1 cellular context compared by ENCODE assay signal in the genomic region with DNA sequence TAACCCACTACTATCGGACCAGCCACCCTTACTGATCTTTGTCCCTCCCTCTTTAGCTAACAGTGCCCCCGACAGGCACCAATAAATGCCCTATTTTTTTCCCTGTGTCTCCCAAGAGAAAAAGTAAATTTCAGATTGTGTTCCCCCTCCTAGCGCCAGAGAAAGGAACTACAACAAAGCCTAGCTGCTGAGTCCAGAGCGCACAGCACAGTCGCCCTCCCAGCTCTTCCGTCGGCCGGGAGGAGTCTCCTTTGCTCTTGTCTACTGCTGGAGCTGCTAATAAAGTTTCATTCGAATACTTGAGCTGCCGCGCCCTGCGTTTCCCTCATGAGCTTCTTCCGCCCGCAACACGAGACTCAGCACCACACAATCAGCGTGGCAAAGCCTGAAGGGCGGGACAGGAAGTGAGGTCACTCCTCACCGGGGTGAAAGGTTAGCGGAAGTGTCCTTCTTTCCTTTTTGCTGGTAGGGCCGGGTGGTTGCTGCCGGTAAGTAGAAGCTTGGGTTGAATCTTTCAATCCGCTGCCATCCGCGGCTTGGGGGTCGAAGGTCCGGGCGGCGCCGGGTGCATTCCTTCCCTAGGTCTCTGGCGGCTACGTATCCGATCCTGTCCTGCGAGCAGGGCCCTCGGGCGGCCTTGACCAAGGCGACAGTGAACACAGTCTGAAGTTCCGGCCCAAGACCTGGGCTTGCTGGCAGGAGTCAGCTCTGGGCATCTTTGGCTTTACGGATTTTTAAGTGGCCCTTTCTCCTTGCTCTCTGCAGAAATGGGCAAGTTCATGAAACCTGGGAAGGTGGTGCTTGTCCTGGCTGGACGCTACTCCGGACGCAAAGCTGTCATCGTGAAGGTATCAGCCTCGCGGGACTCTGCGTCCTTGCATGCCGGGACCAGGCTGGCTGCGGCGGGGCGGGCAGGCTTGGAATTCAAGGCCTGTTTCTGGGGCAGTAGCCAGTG.
TF ChIP-seq lines count a peak whose summit lies in the region.

A gene (plus strand): TSS at position 436 of the 955 bp plus-strand sequence. CDS start 332 bp downstream, at position 768.

TF ChIP-seq in HEK293, 187 proteins besides CTCF, POLR2A, EP300 and RAD21 (continued from another document and continues in another):
- TF ChIP-seq, protein P1, sequence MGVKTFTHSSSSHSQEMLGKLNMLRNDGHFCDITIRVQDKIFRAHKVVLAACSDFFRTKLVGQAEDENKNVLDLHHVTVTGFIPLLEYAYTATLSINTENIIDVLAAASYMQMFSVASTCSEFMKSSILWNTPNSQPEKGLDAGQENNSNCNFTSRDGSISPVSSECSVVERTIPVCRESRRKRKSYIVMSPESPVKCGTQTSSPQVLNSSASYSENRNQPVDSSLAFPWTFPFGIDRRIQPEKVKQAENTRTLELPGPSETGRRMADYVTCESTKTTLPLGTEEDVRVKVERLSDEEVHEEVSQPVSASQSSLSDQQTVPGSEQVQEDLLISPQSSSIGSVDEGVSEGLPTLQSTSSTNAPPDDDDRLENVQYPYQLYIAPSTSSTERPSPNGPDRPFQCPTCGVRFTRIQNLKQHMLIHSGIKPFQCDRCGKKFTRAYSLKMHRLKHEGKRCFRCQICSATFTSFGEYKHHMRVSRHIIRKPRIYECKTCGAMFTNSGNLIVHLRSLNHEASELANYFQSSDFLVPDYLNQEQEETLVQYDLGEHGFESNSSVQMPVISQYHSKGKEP (tag by site-specific recombination; IDR thresholded peaks at IDR 0.05): peak; percentile 91
- TF ChIP-seq, protein P2, sequence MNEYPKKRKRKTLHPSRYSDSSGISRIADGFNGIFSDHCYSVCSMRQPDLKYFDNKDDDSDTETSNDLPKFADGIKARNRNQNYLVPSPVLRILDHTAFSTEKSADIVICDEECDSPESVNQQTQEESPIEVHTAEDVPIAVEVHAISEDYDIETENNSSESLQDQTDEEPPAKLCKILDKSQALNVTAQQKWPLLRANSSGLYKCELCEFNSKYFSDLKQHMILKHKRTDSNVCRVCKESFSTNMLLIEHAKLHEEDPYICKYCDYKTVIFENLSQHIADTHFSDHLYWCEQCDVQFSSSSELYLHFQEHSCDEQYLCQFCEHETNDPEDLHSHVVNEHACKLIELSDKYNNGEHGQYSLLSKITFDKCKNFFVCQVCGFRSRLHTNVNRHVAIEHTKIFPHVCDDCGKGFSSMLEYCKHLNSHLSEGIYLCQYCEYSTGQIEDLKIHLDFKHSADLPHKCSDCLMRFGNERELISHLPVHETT (tag by site-specific recombination; IDR thresholded peaks at IDR 0.05): peak; percentile 99
- TF ChIP-seq ZNF776 (tag by site-specific recombination; IDR thresholded peaks at IDR 0.05; ENCODE audit: borderline replicate concordance) (no peak), ZNF324 (tag by site-specific recombination; IDR thresholded peaks at IDR 0.05) (peak; percentile 100), TCF7L2 (IDR thresholded peaks at IDR 0.05; ENCODE audit: borderline replicate concordance, low read depth, low read length) (no peak; the same call in 1 of the 2 replicates), ZNF514 (tag by site-specific recombination; IDR thresholded peaks at IDR 0.05) (no peak), ZNF701 (tag by site-specific recombination; IDR thresholded peaks at IDR 0.05) (no peak), ZNF549 (tag by site-specific recombination; IDR thresholded peaks at IDR 0.05) (no peak), ZNF302 (tag by site-specific recombination; IDR thresholded peaks at IDR 0.05; ENCODE audit: low read depth) (0 out of 2 replicates have a peak, but pooled peaks have one; percentile 47), ZIC2 (tag by site-specific recombination; IDR thresholded peaks at IDR 0.05) (peak; percentile 62), ZNF366 (tag by site-specific recombination; conservative IDR thresholded peaks at IDR 0.05) (peak; percentile 93), ZNF610 (tag by site-specific recombination; IDR thresholded peaks at IDR 0.05; ENCODE audit: borderline replicate concordance) (peak; percentile 86), BCL11A (tag by site-specific recombination; IDR thresholded peaks at IDR 0.05; ENCODE audit: low read depth) (peak; percentile 78), ZBTB48 (tag by site-specific recombination; IDR thresholded peaks at IDR 0.05) (peak; percentile 38; the same call in 1 of the 2 replicates)
- TF ChIP-seq, protein P3, sequence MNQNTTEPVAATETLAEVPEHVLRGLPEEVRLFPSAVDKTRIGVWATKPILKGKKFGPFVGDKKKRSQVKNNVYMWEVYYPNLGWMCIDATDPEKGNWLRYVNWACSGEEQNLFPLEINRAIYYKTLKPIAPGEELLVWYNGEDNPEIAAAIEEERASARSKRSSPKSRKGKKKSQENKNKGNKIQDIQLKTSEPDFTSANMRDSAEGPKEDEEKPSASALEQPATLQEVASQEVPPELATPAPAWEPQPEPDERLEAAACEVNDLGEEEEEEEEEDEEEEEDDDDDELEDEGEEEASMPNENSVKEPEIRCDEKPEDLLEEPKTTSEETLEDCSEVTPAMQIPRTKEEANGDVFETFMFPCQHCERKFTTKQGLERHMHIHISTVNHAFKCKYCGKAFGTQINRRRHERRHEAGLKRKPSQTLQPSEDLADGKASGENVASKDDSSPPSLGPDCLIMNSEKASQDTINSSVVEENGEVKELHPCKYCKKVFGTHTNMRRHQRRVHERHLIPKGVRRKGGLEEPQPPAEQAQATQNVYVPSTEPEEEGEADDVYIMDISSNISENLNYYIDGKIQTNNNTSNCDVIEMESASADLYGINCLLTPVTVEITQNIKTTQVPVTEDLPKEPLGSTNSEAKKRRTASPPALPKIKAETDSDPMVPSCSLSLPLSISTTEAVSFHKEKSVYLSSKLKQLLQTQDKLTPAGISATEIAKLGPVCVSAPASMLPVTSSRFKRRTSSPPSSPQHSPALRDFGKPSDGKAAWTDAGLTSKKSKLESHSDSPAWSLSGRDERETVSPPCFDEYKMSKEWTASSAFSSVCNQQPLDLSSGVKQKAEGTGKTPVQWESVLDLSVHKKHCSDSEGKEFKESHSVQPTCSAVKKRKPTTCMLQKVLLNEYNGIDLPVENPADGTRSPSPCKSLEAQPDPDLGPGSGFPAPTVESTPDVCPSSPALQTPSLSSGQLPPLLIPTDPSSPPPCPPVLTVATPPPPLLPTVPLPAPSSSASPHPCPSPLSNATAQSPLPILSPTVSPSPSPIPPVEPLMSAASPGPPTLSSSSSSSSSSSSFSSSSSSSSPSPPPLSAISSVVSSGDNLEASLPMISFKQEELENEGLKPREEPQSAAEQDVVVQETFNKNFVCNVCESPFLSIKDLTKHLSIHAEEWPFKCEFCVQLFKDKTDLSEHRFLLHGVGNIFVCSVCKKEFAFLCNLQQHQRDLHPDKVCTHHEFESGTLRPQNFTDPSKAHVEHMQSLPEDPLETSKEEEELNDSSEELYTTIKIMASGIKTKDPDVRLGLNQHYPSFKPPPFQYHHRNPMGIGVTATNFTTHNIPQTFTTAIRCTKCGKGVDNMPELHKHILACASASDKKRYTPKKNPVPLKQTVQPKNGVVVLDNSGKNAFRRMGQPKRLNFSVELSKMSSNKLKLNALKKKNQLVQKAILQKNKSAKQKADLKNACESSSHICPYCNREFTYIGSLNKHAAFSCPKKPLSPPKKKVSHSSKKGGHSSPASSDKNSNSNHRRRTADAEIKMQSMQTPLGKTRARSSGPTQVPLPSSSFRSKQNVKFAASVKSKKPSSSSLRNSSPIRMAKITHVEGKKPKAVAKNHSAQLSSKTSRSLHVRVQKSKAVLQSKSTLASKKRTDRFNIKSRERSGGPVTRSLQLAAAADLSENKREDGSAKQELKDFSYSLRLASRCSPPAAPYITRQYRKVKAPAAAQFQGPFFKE (tag by site-specific recombination; IDR thresholded peaks at IDR 0.05; ENCODE audit: borderline replicate concordance): no peak
- TF ChIP-seq, protein P4, sequence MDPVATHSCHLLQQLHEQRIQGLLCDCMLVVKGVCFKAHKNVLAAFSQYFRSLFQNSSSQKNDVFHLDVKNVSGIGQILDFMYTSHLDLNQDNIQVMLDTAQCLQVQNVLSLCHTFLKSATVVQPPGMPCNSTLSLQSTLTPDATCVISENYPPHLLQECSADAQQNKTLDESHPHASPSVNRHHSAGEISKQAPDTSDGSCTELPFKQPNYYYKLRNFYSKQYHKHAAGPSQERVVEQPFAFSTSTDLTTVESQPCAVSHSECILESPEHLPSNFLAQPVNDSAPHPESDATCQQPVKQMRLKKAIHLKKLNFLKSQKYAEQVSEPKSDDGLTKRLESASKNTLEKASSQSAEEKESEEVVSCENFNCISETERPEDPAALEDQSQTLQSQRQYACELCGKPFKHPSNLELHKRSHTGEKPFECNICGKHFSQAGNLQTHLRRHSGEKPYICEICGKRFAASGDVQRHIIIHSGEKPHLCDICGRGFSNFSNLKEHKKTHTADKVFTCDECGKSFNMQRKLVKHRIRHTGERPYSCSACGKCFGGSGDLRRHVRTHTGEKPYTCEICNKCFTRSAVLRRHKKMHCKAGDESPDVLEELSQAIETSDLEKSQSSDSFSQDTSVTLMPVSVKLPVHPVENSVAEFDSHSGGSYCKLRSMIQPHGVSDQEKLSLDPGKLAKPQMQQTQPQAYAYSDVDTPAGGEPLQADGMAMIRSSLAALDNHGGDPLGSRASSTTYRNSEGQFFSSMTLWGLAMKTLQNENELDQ (tag by site-specific recombination; IDR thresholded peaks at IDR 0.05; ENCODE audit: low read depth): no peak
- TF ChIP-seq, protein P5, sequence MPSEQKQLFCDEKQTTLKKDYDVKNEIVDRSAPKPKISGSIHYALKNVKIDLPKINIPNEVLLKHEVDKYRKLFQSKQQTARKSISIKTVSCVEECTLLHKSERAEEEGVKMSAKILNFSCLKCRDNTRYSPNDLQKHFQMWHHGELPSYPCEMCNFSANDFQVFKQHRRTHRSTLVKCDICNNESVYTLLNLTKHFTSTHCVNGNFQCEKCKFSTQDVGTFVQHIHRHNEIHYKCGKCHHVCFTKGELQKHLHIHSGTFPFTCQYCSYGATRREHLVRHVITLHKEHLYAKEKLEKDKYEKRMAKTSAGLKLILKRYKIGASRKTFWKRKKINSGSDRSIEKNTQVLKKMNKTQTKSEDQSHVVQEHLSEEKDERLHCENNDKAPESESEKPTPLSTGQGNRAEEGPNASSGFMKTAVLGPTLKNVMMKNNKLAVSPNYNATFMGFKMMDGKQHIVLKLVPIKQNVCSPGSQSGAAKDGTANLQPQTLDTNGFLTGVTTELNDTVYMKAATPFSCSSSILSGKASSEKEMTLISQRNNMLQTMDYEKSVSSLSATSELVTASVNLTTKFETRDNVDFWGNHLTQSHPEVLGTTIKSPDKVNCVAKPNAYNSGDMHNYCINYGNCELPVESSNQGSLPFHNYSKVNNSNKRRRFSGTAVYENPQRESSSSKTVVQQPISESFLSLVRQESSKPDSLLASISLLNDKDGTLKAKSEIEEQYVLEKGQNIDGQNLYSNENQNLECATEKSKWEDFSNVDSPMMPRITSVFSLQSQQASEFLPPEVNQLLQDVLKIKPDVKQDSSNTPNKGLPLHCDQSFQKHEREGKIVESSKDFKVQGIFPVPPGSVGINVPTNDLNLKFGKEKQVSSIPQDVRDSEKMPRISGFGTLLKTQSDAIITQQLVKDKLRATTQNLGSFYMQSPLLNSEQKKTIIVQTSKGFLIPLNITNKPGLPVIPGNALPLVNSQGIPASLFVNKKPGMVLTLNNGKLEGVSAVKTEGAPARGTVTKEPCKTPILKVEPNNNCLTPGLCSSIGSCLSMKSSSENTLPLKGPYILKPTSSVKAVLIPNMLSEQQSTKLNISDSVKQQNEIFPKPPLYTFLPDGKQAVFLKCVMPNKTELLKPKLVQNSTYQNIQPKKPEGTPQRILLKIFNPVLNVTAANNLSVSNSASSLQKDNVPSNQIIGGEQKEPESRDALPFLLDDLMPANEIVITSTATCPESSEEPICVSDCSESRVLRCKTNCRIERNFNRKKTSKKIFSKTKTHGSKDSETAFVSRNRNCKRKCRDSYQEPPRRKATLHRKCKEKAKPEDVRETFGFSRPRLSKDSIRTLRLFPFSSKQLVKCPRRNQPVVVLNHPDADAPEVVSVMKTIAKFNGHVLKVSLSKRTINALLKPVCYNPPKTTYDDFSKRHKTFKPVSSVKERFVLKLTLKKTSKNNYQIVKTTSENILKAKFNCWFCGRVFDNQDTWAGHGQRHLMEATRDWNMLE (tag by site-specific recombination; conservative IDR thresholded peaks at IDR 0.05; ENCODE audit: low read depth): peak; percentile 95
- TF ChIP-seq, protein P6, sequence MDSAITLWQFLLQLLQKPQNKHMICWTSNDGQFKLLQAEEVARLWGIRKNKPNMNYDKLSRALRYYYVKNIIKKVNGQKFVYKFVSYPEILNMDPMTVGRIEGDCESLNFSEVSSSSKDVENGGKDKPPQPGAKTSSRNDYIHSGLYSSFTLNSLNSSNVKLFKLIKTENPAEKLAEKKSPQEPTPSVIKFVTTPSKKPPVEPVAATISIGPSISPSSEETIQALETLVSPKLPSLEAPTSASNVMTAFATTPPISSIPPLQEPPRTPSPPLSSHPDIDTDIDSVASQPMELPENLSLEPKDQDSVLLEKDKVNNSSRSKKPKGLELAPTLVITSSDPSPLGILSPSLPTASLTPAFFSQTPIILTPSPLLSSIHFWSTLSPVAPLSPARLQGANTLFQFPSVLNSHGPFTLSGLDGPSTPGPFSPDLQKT (IDR thresholded peaks at IDR 0.05; ENCODE audit: borderline replicate concordance, low read depth, low read length): peak; percentile 84
- TF ChIP-seq, protein P7, sequence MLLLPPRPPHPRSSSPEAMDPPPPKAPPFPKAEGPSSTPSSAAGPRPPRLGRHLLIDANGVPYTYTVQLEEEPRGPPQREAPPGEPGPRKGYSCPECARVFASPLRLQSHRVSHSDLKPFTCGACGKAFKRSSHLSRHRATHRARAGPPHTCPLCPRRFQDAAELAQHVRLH (tag by site-specific recombination; IDR thresholded peaks at IDR 0.05): peak; percentile 90
- TF ChIP-seq, protein P8, sequence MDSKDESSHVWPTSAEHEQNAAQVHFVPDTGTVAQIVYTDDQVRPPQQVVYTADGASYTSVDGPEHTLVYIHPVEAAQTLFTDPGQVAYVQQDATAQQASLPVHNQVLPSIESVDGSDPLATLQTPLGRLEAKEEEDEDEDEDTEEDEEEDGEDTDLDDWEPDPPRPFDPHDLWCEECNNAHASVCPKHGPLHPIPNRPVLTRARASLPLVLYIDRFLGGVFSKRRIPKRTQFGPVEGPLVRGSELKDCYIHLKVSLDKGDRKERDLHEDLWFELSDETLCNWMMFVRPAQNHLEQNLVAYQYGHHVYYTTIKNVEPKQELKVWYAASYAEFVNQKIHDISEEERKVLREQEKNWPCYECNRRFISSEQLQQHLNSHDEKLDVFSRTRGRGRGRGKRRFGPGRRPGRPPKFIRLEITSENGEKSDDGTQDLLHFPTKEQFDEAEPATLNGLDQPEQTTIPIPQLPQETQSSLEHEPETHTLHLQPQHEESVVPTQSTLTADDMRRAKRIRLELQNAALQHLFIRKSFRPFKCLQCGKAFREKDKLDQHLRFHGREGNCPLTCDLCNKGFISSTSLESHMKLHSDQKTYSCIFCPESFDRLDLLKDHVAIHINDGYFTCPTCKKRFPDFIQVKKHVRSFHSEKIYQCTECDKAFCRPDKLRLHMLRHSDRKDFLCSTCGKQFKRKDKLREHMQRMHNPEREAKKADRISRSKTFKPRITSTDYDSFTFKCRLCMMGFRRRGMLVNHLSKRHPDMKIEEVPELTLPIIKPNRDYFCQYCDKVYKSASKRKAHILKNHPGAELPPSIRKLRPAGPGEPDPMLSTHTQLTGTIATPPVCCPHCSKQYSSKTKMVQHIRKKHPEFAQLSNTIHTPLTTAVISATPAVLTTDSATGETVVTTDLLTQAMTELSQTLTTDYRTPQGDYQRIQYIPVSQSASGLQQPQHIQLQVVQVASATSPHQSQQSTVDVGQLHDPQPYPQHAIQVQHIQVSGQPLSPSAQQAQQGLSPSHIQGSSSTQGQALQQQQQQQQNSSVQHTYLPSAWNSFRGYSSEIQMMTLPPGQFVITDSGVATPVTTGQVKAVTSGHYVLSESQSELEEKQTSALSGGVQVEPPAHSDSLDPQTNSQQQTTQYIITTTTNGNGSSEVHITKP (tag by site-specific recombination; IDR thresholded peaks at IDR 0.05): peak; percentile 89
